In genomic region chr19:32438751-32439150, GRCh38 we compare ENCODE assay signal across 32 cellular contexts.
"Had no signal": no experiment of that assay in that cellular context is flagged by ENCODE, and none has a peak within 500 bp of the region (broad histone marks: within the 10 kb centered on the region; RNA-seq: fewer than 3 reads in every experiment).

No MANE protein-coding gene starts in this region.

- H3K36me3 ChIP-seq: adrenal gland, breast epithelium had no signal

- H3K4me1 ChIP-seq: adrenal gland, ascending aorta, body of pancreas, breast epithelium had no signal

- H3K27me3 ChIP-seq: adrenal gland, ascending aorta, body of pancreas, brain microvascular endothelial cell, breast epithelium, cardiac muscle cell had no signal

- H3K27ac ChIP-seq: adrenal gland, ascending aorta, body of pancreas, brain microvascular endothelial cell, breast epithelium, cardiac muscle cell had no signal

- FAIRE-seq: astrocyte, bronchial epithelial cell had no signal

- ATAC-seq: activated naive CD4-positive, alpha-beta T cell treated with anti-CD3 and anti-CD28 coated beads, Interleukin-2, amount 50 U/mL, for 72 hours; activated naive CD8-positive, alpha-beta T cell treated with anti-CD3 and anti-CD28 coated beads, Interleukin-2, amount 50 U/mL, for 24 hours; activated T-cell treated with anti-CD3 and anti-CD28 coated beads, Interleukin-2, amount 50 U/mL, for 4 hours; activated T-cell treated with anti-CD3 and anti-CD28 coated beads, Interleukin-2, amount 50 U/mL, for 72 hours; activated T-helper 17 cell treated with anti-CD3 and anti-CD28 coated beads, Interleukin-2, amount 50 U/mL, for 72 hours; body of pancreas had no signal

- H3K4me3 ChIP-seq: adrenal gland, ascending aorta, body of pancreas, breast epithelium, cardiac muscle cell had no signal

- DNase-seq: activated effector memory CD4-positive, alpha-beta T cell treated with anti-CD3 and anti-CD28 coated beads, Interleukin-2, amount 50 U/mL, for 16 hours; activated effector memory CD4-positive, alpha-beta T cell treated with Interleukin-2 at 50 U/mL for 16 hours; activated gamma-delta T cell; activated gamma-delta T cell treated with Interleukin-2 at 50 U/mL for 16 hours; activated naive CD4-positive, alpha-beta T cell; activated naive CD4-positive, alpha-beta T cell treated with anti-CD3 and anti-CD28 coated beads for 36 hours; activated naive CD4-positive, alpha-beta T cell treated with anti-CD3 and anti-CD28 coated beads, Interleukin-2, amount 10 ng/mL, durations not matched to agents 7 days and 5 days; activated naive CD4-positive, alpha-beta T cell treated with anti-CD3 and anti-CD28 coated beads, Interleukin-2, amount 50 U/mL, for 16 hours; activated naive CD4-positive, alpha-beta T cell treated with Interleukin-2 at 50 U/mL for 16 hours; activated naive CD8-positive, alpha-beta T cell treated with anti-CD3 and anti-CD28 coated beads for 36 hours; activated naive CD8-positive, alpha-beta T cell treated with anti-CD3 and anti-CD28 coated beads, Interleukin-2, amount 10 ng/mL, durations not matched to agents 7 days and 5 days; activated naive CD8-positive, alpha-beta T cell treated with anti-CD3 and anti-CD28 coated beads, Interleukin-2, amount 50 U/mL, for 24 hours; activated T-cell treated with anti-CD3 and anti-CD28 coated beads, Interleukin-2, amount 50 U/mL, for 24 hours; activated T-cell treated with anti-CD3 and anti-CD28 coated beads, Interleukin-2, amount 50 U/mL, for 4 hours; activated T-cell treated with anti-CD3 and anti-CD28 coated beads, Interleukin-2, amount 50 U/mL, for 48 hours; activated T-cell treated with anti-CD3 and anti-CD28 coated beads, Interleukin-2, amount 50 U/mL, for 72 hours; adrenal gland; amniotic stem cell; amygdala; anterior cingulate cortex; aorta; body of pancreas; brain microvascular endothelial cell; central memory CD4-positive, alpha-beta T cell; cerebellar nuclear complex had no signal

- H3K9me3 ChIP-seq: adrenal gland, ascending aorta, body of pancreas, breast epithelium had no signal
